Comparison of ENCODE assay signal across 9 cellular contexts in the genomic region with DNA sequence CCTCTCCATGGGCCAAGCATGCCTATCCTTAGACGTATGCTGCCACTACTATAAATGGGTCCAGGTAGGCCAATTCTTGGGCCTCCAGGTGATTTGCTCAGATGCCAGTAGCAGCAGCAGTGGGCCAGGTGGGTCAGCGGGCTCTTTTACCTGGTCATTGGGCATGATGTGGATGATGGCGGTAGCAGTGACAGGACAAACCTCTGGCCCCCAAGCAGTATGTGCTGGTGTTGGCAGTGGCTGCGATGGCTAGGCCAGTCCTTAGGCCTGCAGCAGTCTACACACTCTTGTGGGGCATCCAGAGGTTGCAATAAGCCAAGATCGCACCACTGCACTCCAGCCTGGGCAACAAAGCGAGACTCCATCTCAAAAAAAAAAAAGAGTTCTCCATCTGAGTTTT.
"Had no signal": no experiment of that assay in that cellular context is flagged by ENCODE, and none has a peak within 500 bp of the region (broad histone marks: within the 10 kb centered on the region; RNA-seq: fewer than 3 reads in every experiment).

No MANE protein-coding gene starts in this region.

- H3K4me1 Mint-ChIP-seq: GM23338, H9 had no signal

- DNase-seq: GM23248, GOT3, H7, H9, HCEC 1CT, HFFc6 had no signal

- FAIRE-seq: H1, H54 had no signal

- H3K27ac Mint-ChIP-seq: GM23338, H9, HFFc6 had no signal

- H3K4me3 Mint-ChIP-seq: GM23338, H9, HFFc6 had no signal

- H3K9me3 Mint-ChIP-seq: HFFc6 had no signal
